14 cellular contexts compared by ENCODE assay signal in genomic region chr3:107833046-107833445, GRCh38.
DNase-seq lines count a peak whose midpoint lies in the region; TF ChIP-seq lines count a peak whose summit lies in the region.
"Had no signal": no experiment of that assay in that cellular context is flagged by ENCODE, and none has a peak within 500 bp of the region (broad histone marks: within the 10 kb centered on the region; RNA-seq: fewer than 3 reads in every experiment).

No MANE protein-coding gene starts in this region.

- no peak overlapping the region for H2AK5ac ChIP-seq in neuronal stem cell (ENCODE audit: low read depth, low read length)

- no peak overlapping the region for H2BK12ac ChIP-seq in neuronal stem cell (ENCODE audit: low read length)

- CTCF ChIA-PET in RWPE1 (lab: Yijun Ruan, JAX), result interaction anchor here (0.7 kb wide), 1 partner anchor 15 kb away, joined by 3 read pairs; no protein-coding TSS in a partner anchor

- POLR2A ChIA-PET in RWPE1 (lab: Yijun Ruan, JAX; ENCODE audit: low non-redundant PET), result no interaction called here

- H3K14ac ChIP-seq in neuronal stem cell (ENCODE audit: low read length), result no peak overlapping the region

- H4K91ac ChIP-seq in neuronal stem cell (ENCODE audit: low read depth, low read length, poor library complexity), result no peak overlapping the region

- H3K4ac ChIP-seq in neuronal stem cell (ENCODE audit: low read length), result no peak overlapping the region

- no peaks in the 10 kb centered on the region for H3K36me3 ChIP-seq in neuronal stem cell (replicated peaks in 1 of 2; ENCODE audit: control insufficient read depth in 2 of 2, insufficient read depth in 2 of 2, low read length in 2 of 2)

- no peak overlapping the region for H3K18ac ChIP-seq in neuronal stem cell (ENCODE audit: low read length)

- no peak overlapping the region for H2BK120ac ChIP-seq in neuronal stem cell (ENCODE audit: low read depth, low read length)

- no peaks in the 10 kb centered on the region for H3K4me1 ChIP-seq in neuronal stem cell (ENCODE audit: control insufficient read depth in 2 of 2, insufficient read depth in 1 of 2, low read depth in 1 of 2, low read length in 2 of 2)
- H3K4me1 ChIP-seq: Caco-2 had no signal

- H4K8ac ChIP-seq in neuronal stem cell (ENCODE audit: low read depth, low read length), result no peak overlapping the region

- H3K27ac ChIP-seq in neuronal stem cell (replicated peaks; ENCODE audit: low read length) (no peak overlapping the region), RWPE1 (no peak overlapping the region)

- no peak overlapping the region for H2BK5ac ChIP-seq in neuronal stem cell (ENCODE audit: low read length)

- H3K9ac ChIP-seq in neuronal stem cell (ENCODE audit: low read depth, low read length, poor library complexity), result no peak overlapping the region

- no CpG with 5 or more reads among the region's 6 CpGs for WGBS in neuronal stem cell (ENCODE audit: extremely low coverage in 2 of 2, insufficient read length in 2 of 2, insufficient replicate concordance in 1 of 2), 2 donors

- TF ChIP-seq CTCF in RWPE1 (conservative IDR thresholded peaks at IDR 0.05; ENCODE audit: low read depth), result no peak

- H3K4me2 ChIP-seq in neuronal stem cell (ENCODE audit: insufficient read depth, low read length, poor library complexity, severe bottlenecking), result no peak overlapping the region

- H3K27me3 ChIP-seq in neuronal stem cell (ENCODE audit: control insufficient read depth in 3 of 3, insufficient read depth in 3 of 3, low read depth in 1 of 3, low read length in 3 of 3), result no peaks in the 10 kb centered on the region

- no peaks in the 10 kb centered on the region for H3K79me1 ChIP-seq in neuronal stem cell (ENCODE audit: low read depth, low read length)

- H3K23ac ChIP-seq in neuronal stem cell (ENCODE audit: low read depth, low read length, poor library complexity), result no peak overlapping the region

- peak; percentile 64 for DNase-seq in SK-N-DZ (ENCODE audit: low spot score)
- peak; percentile 21 for DNase-seq in amniotic epithelial cell (ENCODE audit: low read depth)
- no peak for DNase-seq in neuronal stem cell (ENCODE audit: low spot score)
- DNase-seq in NK-92 treated with Interleukin-12 subunit alpha and Interleukin-12 subunit beta, amount 100 ng/mL, for 24 hours (lab: John Stamatoyannopoulos, UW), result no peak
- no peak for DNase-seq in hippocampal formation (lab: John Stamatoyannopoulos, UW)
- no peak for DNase-seq in pons (ENCODE audit: low spot score)
- no peak for DNase-seq in RWPE1 (ENCODE audit: low spot score)
- DNase-seq: Caco-2; CD4-positive, CD25-positive, alpha-beta regulatory T cell; HCEC 1CT; NCI-H187 treated with DMSO at 0.1 percent for 48 hours; NCI-H526 treated with DMSO at 0.1 percent for 48 hours; RPMI8226 had no signal

- peaks cover 0 to 2% of the 10 kb centered on the region in 2 donors for H3K9me3 ChIP-seq in neuronal stem cell (replicated peaks in 1 of 2; ENCODE audit: control insufficient read depth in 2 of 2, insufficient read depth in 1 of 2, low read depth in 1 of 2, low read length in 2 of 2)
- H3K9me3 ChIP-seq: Caco-2 had no signal

- no peak overlapping the region for H3K4me3 ChIP-seq in neuronal stem cell (ENCODE audit: low read length in 2 of 2)
- H3K4me3 ChIP-seq: K562 had no signal

- H2BK15ac ChIP-seq in neuronal stem cell (ENCODE audit: low read length), result no peak overlapping the region

- H2AFZ ChIP-seq in neuronal stem cell (ENCODE audit: low read length), result peak overlapping the region; percentile 12

Comparison
In these comparisons a context has a peak if more than half of its experiments do, and no peak if none do; other contexts are left out.
1. DNase-seq: peak in SK-N-DZ (single experiment) and amniotic epithelial cell (single experiment); none in neuronal stem cell (single experiment), NK-92 treated with Interleukin-12 subunit alpha and Interleukin-12 subunit beta, amount 100 ng/mL, for 24 hours (single experiment), hippocampal formation (0 of 2), pons (single experiment) and RWPE1 (single experiment).